Comparison of ENCODE assay signal across 9 cellular contexts in genomic region chr1:96538883-96539282, GRCh38.
DNase-seq lines count a peak whose midpoint lies in the region; ATAC-seq and TF ChIP-seq lines count a peak whose summit lies in the region.
"Had no signal": no experiment of that assay in that cellular context is flagged by ENCODE, and none has a peak within 500 bp of the region (broad histone marks: within the 10 kb centered on the region; RNA-seq: fewer than 3 reads in every experiment).

No MANE protein-coding gene starts in this region.

- peaks cover 16% of the 10 kb centered on the region for H3K4me1 Mint-ChIP-seq in chondrocyte (ENCODE audit: low read depth)

- H3K9me3 ChIP-seq in left lung (no peaks in the 10 kb centered on the region), Karpas-422 (ENCODE audit: low read length) (no peaks in the 10 kb centered on the region)

- peak overlapping the region; percentile 27 to 66 for H3K27ac ChIP-seq in left lung
- H3K27ac ChIP-seq in Karpas-422 (ENCODE audit: low read length): no peak overlapping the region

- H3K9ac ChIP-seq in Karpas-422 (ENCODE audit: low read length): no peak overlapping the region

- H3K27me3 Mint-ChIP-seq in chondrocyte (ENCODE audit: low read depth): no peaks in the 10 kb centered on the region

- DNase-seq in LHCN-M2 (ENCODE audit: low read depth) (peak; percentile 54), chondrocyte (ENCODE audit: low spot score) (no peak), left lung (no peak), superior temporal gyrus (ENCODE audit: extremely low spot score) (peak; percentile 79), activated gamma-delta T cell (lab: John Stamatoyannopoulos, UW) (no peak), Karpas-422 (no peak)

- no peaks in the 10 kb centered on the region for H3K4me1 ChIP-seq in left lung
- H3K4me1 ChIP-seq in Karpas-422 (ENCODE audit: low read length): no peaks in the 10 kb centered on the region

- no peaks in the 10 kb centered on the region for H3K36me3 Mint-ChIP-seq in chondrocyte (ENCODE audit: low read depth)

- no peak overlapping the region for H3K4me3 Mint-ChIP-seq in chondrocyte (ENCODE audit: unreplicated experiment)

- intact Hi-C loops in left lung (cut with DNase I): no loop called here

- peak overlapping the region; percentile 42 for H3K27ac Mint-ChIP-seq in chondrocyte (ENCODE audit: unreplicated experiment)

- no peaks in the 10 kb centered on the region for H3K27me3 ChIP-seq in left lung
- no peaks in the 10 kb centered on the region for H3K27me3 ChIP-seq in Karpas-422 (ENCODE audit: low read length)

- H3K9me2 ChIP-seq in Karpas-422 (replicated peaks; ENCODE audit: insufficient read depth, low read length): no peaks in the 10 kb centered on the region

- no peaks in the 10 kb centered on the region for H4K20me1 ChIP-seq in Karpas-422 (ENCODE audit: insufficient read depth, low read depth, low read length)

- no peak overlapping the region for H3K4me2 ChIP-seq in Karpas-422 (ENCODE audit: low read depth, low read length, poor library complexity, severe bottlenecking)

- H2AFZ ChIP-seq in Karpas-422 (ENCODE audit: low read length): no peak overlapping the region

- H3K79me2 ChIP-seq in Karpas-422 (ENCODE audit: low read length): no peaks in the 10 kb centered on the region

- H3K4me3 ChIP-seq in left lung: no peak overlapping the region
- no peak overlapping the region for H3K4me3 ChIP-seq in Karpas-422 (ENCODE audit: low read length)

- H3K9me3 Mint-ChIP-seq in chondrocyte (ENCODE audit: low read depth): no peaks in the 10 kb centered on the region

- peak; percentile 34 for ATAC-seq in left lung
- no peak for ATAC-seq in GM21723 (IDR thresholded peaks at IDR 0.05; ENCODE audit: unreplicated experiment)
- no peak for ATAC-seq in HG03521 (IDR thresholded peaks at IDR 0.05; ENCODE audit: unreplicated experiment)
- ATAC-seq: Panc1 had no signal

- H3K36me3 ChIP-seq in left lung: no peaks in the 10 kb centered on the region
- no peaks in the 10 kb centered on the region for H3K36me3 ChIP-seq in Karpas-422 (ENCODE audit: insufficient read depth, low read length)

- TF ChIP-seq CTCF in chondrocyte (IDR thresholded peaks at IDR 0.05) (no peak), left lung (IDR thresholded peaks at IDR 0.05) (no peak)

Comparison
In these comparisons a context has a peak if more than half of its experiments do, and no peak if none do; other contexts are left out.
1. DNase-seq: peak in LHCN-M2 (single experiment) and superior temporal gyrus (single experiment); none in chondrocyte (single experiment), left lung (0 of 2), activated gamma-delta T cell (single experiment) and Karpas-422 (single experiment).